In genomic region chr12:110349521-110350151, GRCh38 we compare ENCODE assay signal across 8 cellular contexts. TPM values are rescaled to one million over a fixed set of nuclear protein-coding genes. Genes with fewer than 3 reads are reported as not detected.
A peak's percentile ranks its signal among the peaks of the same experiment; 100 is the strongest.
DNase-seq lines count a peak whose midpoint lies in the region; ATAC-seq and TF ChIP-seq lines count a peak whose summit lies in the region.

No MANE protein-coding gene starts in this region.

- H3K9me3 Mint-ChIP-seq in endodermal cell: no peaks in the 10 kb centered on the region

- H3K27me3 Mint-ChIP-seq in endodermal cell (ENCODE audit: insufficient read depth): no peaks in the 10 kb centered on the region

- no peaks in the 10 kb centered on the region for H3K4me1 Mint-ChIP-seq in endodermal cell

- H3K27ac ChIP-seq in endodermal cell (ENCODE audit: low read depth, low read length): peak overlapping the region; percentile 47

- DNase-seq in H7: peak; percentile 21
- peak; percentile 12 to 42 for DNase-seq in activated CD4-positive, alpha-beta T cell treated with anti-CD3 and anti-CD28 coated beads, Interleukin-2, amount 50 U/mL, for 24 hours (ENCODE audit: low read depth in 1 of 2, low spot score in 1 of 2)
- no peak for DNase-seq in endodermal cell
- peak; percentile 8 to 40 (median 32) for DNase-seq in stimulated activated CD4-positive, alpha-beta T cell treated with anti-CD3 and anti-CD28 coated beads, TNF-alpha, amount 100 ng/mL, for 48 hours (ENCODE audit: low read depth in 3 of 3)
- no peak for DNase-seq in NCI-H1417 treated with DMSO at 0.1 percent for 48 hours (lab: John Stamatoyannopoulos, UW)
- no peak for DNase-seq in COR-L47 (lab: John Stamatoyannopoulos, UW)
- no peak for DNase-seq in T-helper 9 cell

- H3K4me3 ChIP-seq in H7 (ENCODE audit: insufficient read depth, low read depth, low read length) (no peak overlapping the region), endodermal cell (ENCODE audit: low read length) (no peak overlapping the region)

- no peaks in the 10 kb centered on the region for H3K4me1 ChIP-seq in endodermal cell (ENCODE audit: control insufficient read depth, insufficient read depth, low read length)

- ATAC-seq in GM18873 (IDR thresholded peaks at IDR 0.05; ENCODE audit: low FRiP score, unreplicated experiment): no peak

- no peak overlapping the region for H3K9ac ChIP-seq in endodermal cell (ENCODE audit: extremely low read depth, low read length, poor library complexity, severe bottlenecking)

- no peak overlapping the region for H3K27ac Mint-ChIP-seq in endodermal cell

- 93 to 96% methylated on average over 9 to 12 of the region's 12 CpGs for WGBS in endodermal cell (ENCODE audit: insufficient coverage in 1 of 2, insufficient read length in 1 of 2), 2 experiments

- no peak for TF ChIP-seq CTCF in endodermal cell (conservative IDR thresholded peaks at IDR 0.05)

- peaks cover 46% of the 10 kb centered on the region for H3K36me3 ChIP-seq in H7 (replicated peaks; ENCODE audit: control insufficient read depth, insufficient read depth, low read length)
- H3K36me3 ChIP-seq in endodermal cell (ENCODE audit: control insufficient read depth, insufficient read depth, low read length): peaks cover 69% of the 10 kb centered on the region

- H3K9me3 ChIP-seq in endodermal cell (ENCODE audit: control insufficient read depth, low read length): no peaks in the 10 kb centered on the region

- no peak overlapping the region for H3K4me3 Mint-ChIP-seq in endodermal cell

- no peaks in the 10 kb centered on the region for H3K27me3 ChIP-seq in H7 (ENCODE audit: control insufficient read depth, insufficient read depth, low read length)
- no peaks in the 10 kb centered on the region for H3K27me3 ChIP-seq in endodermal cell (ENCODE audit: control insufficient read depth, insufficient read depth, low read length, poor library complexity, severe bottlenecking)

- H3K36me3 Mint-ChIP-seq in endodermal cell (ENCODE audit: low read depth): peaks cover 67% of the 10 kb centered on the region

RNA-seq across cellular contexts. Expression of gene ANAPC7, which starts 53.9 kb away (rescaled TPM):
- 77.3 and 90.4 TPM in 2 replicates for total RNA-seq in H7 (2014; rRNA removed; shearing (Covaris generic))
- total RNA-seq in endodermal cell: 100 to 1,000 TPM in 1 of 2 donors, 10 to 100 TPM in 1; 86.0 to 100 TPM
- 60.2 TPM for polyA plus RNA-seq in endodermal cell (2013, experiment 1 of 2)
- 66.0 TPM for polyA plus RNA-seq in endodermal cell (2013, experiment 2 of 2)

Comparison
In these comparisons a context has a peak if more than half of its experiments do, and no peak if none do; other contexts are left out.
1. DNase-seq: peak in H7 (single experiment), activated CD4-positive, alpha-beta T cell treated with anti-CD3 and anti-CD28 coated beads, Interleukin-2, amount 50 U/mL, for 24 hours (2 of 2) and stimulated activated CD4-positive, alpha-beta T cell treated with anti-CD3 and anti-CD28 coated beads, TNF-alpha, amount 100 ng/mL, for 48 hours (3 of 3); none in endodermal cell (single experiment), NCI-H1417 treated with DMSO at 0.1 percent for 48 hours (single experiment), COR-L47 (single experiment) and T-helper 9 cell (single experiment).